1 cellular context compared by ENCODE assay signal in genomic region chr20:8018928-8019177, GRCh38.
TF ChIP-seq lines count a peak whose summit lies in the region.

No MANE protein-coding gene starts in this region.

TF ChIP-seq in H1, 55 proteins besides CTCF, POLR2A, EP300 and RAD21 (continued from another document):
- TF ChIP-seq CHD7 (IDR thresholded peaks at IDR 0.05; ENCODE audit: insufficient replicate concordance, low read length) (no peak), RNF2 (IDR thresholded peaks at IDR 0.05; ENCODE audit: borderline replicate concordance, low read depth, low read length, missing control alignments, poor library complexity, severe bottlenecking) (no peak), POLR2AphosphoS5 (IDR thresholded peaks at IDR 0.05; ENCODE audit: low read depth, low read length) (no peak), E2F6 (IDR thresholded peaks at IDR 0.05) (peak; percentile 40), CBX8 (IDR thresholded peaks at IDR 0.05; ENCODE audit: borderline replicate concordance, low read depth, low read length) (no peak), RFX5 (IDR thresholded peaks at IDR 0.05; ENCODE audit: borderline replicate concordance, low read depth, low read length) (no peak), SIN3A (conservative IDR thresholded peaks at IDR 0.05 in 1 of 2, IDR thresholded peaks at IDR 0.05 in 1 of 2; ENCODE audit: low read depth in 1 of 2, low read length in 2 of 2) (peak in 1 of 2 experiments; percentile 76; a peak in 2 of 4 replicates), ATF2 (IDR thresholded peaks at IDR 0.05; ENCODE audit: low read length) (no peak), ZNF274 (IDR thresholded peaks at IDR 0.05; ENCODE audit: borderline replicate concordance, extremely low read depth, low read length) (no peak), TEAD4 (IDR thresholded peaks at IDR 0.05; ENCODE audit: low read depth, low read length) (no peak), KDM4A (IDR thresholded peaks at IDR 0.05; ENCODE audit: low read depth, low read length, severe bottlenecking) (no peak)
